In genomic region chr4:4284827-4285618, GRCh38 we compare ENCODE assay signal across 12 cellular contexts. TPM values are rescaled to one million over a fixed set of nuclear protein-coding genes. Genes with fewer than 3 reads are reported as not detected.
A peak's percentile ranks its signal among the peaks of the same experiment; 100 is the strongest.
DNase-seq lines count a peak whose midpoint lies in the region; ATAC-seq lines count a peak whose summit lies in the region.
"Had no signal": no experiment of that assay in that cellular context is flagged by ENCODE, and none has a peak within 500 bp of the region (broad histone marks: within the 10 kb centered on the region; RNA-seq: fewer than 3 reads in every experiment).

No MANE protein-coding gene starts in this region.

- H3K9me3 Mint-ChIP-seq in activated T-helper 17 cell treated with anti-CD3 and anti-CD28 coated beads, Interleukin-2, amount 50 U/mL, for 72 hours, result no peaks in the 10 kb centered on the region

- no peak overlapping the region for H3K4me3 Mint-ChIP-seq in activated T-helper 17 cell treated with anti-CD3 and anti-CD28 coated beads, Interleukin-2, amount 50 U/mL, for 72 hours
- H3K4me3 Mint-ChIP-seq: naive thymus-derived CD4-positive, alpha-beta T cell had no signal

- peaks cover 76% of the 10 kb centered on the region for H3K36me3 Mint-ChIP-seq in activated T-helper 17 cell treated with anti-CD3 and anti-CD28 coated beads, Interleukin-2, amount 50 U/mL, for 72 hours (ENCODE audit: low read depth)

- peak overlapping the region; percentile 44 for H3K27ac Mint-ChIP-seq in activated T-helper 17 cell treated with anti-CD3 and anti-CD28 coated beads, Interleukin-2, amount 50 U/mL, for 72 hours
- H3K27ac Mint-ChIP-seq: naive thymus-derived CD4-positive, alpha-beta T cell had no signal

- DNase-seq in COLO668 (lab: John Stamatoyannopoulos, UW; ENCODE audit: unreplicated experiment) (peak; percentile 42), HuH-7 (ENCODE audit: low spot score) (peak; percentile 33), kidney tubule cell (ENCODE audit: low spot score) (peak; percentile 63), NK-92 (lab: John Stamatoyannopoulos, UW; ENCODE audit: unreplicated experiment) (no peak), middle frontal gyrus (ENCODE audit: extremely low spot score, low spot score) (no peak), mucosa of gallbladder (ENCODE audit: low spot score) (no peak), NCI-H345 (lab: John Stamatoyannopoulos, UW) (no peak)
- DNase-seq: amniotic stem cell; Caco-2; naive thymus-derived CD4-positive, alpha-beta T cell; NCI-H524 had no signal

- peaks cover 14% of the 10 kb centered on the region for H3K4me1 Mint-ChIP-seq in activated T-helper 17 cell treated with anti-CD3 and anti-CD28 coated beads, Interleukin-2, amount 50 U/mL, for 72 hours

- H3K27me3 Mint-ChIP-seq in activated T-helper 17 cell treated with anti-CD3 and anti-CD28 coated beads, Interleukin-2, amount 50 U/mL, for 72 hours, result no peaks in the 10 kb centered on the region
- H3K27me3 Mint-ChIP-seq: naive thymus-derived CD4-positive, alpha-beta T cell had no signal

- ATAC-seq in activated T-helper 17 cell treated with anti-CD3 and anti-CD28 coated beads, Interleukin-2, amount 50 U/mL, for 72 hours (replicated peaks), result no peak
- ATAC-seq: naive thymus-derived CD4-positive, alpha-beta T cell had no signal

RNA-seq across cellular contexts. Expression of gene LYAR, which starts 4.9 kb away (rescaled TPM):
- total RNA-seq in activated T-helper 17 cell treated with anti-CD3 and anti-CD28 coated beads, Interleukin-2, amount 50 U/mL, for 72 hours, result 10 to 100 TPM; 25.2 to 57.8 TPM
- total RNA-seq in mucosa of gallbladder, result 4.2 TPM

RNA-seq across cellular contexts. Expression of gene ZBTB49, which starts 5.0 kb away (rescaled TPM):
- total RNA-seq in activated T-helper 17 cell treated with anti-CD3 and anti-CD28 coated beads, Interleukin-2, amount 50 U/mL, for 72 hours, result 1 to 10 TPM; 3.5 to 7.6 TPM
- 5.8 TPM for total RNA-seq in mucosa of gallbladder

RNA-seq across cellular contexts. Expression of gene TMEM128, which starts 37.0 kb away (rescaled TPM):
- total RNA-seq in activated T-helper 17 cell treated with anti-CD3 and anti-CD28 coated beads, Interleukin-2, amount 50 U/mL, for 72 hours, result 10 to 100 TPM in 1 of 2 donors, 1 to 10 TPM in 1; 9.1 to 13.1 TPM
- total RNA-seq in mucosa of gallbladder, result 15.9 TPM

RNA-seq across cellular contexts. Expression of gene OTOP1, which starts 58.3 kb away (rescaled TPM):
- total RNA-seq in activated T-helper 17 cell treated with anti-CD3 and anti-CD28 coated beads, Interleukin-2, amount 50 U/mL, for 72 hours, result not detected
- not detected for total RNA-seq in mucosa of gallbladder
- total RNA-seq: Caco-2; naive thymus-derived CD4-positive, alpha-beta T cell had no signal

Comparison
In these comparisons a context has a peak if more than half of its experiments do, and no peak if none do; other contexts are left out.
1. DNase-seq: peak in COLO668 (single experiment), HuH-7 (single experiment) and kidney tubule cell (single experiment); none in NK-92 (single experiment), middle frontal gyrus (single experiment), mucosa of gallbladder (single experiment) and NCI-H345 (single experiment).